8 cellular contexts compared by ENCODE assay signal in genomic region chr16:87344931-87345631, GRCh38. TPM values are rescaled to one million over a fixed set of nuclear protein-coding genes. Genes with fewer than 3 reads are reported as not detected.
A peak's percentile ranks its signal among the peaks of the same experiment; 100 is the strongest.
DNase-seq lines count a peak whose midpoint lies in the region; ATAC-seq and TF ChIP-seq lines count a peak whose summit lies in the region.

No MANE protein-coding gene starts in this region.

- no peaks in the 10 kb centered on the region for H3K9me3 ChIP-seq in BE2C

- H3K36me3 ChIP-seq in BE2C, result peaks cover 20% of the 10 kb centered on the region

- TF ChIP-seq CTCF in lower leg skin (IDR thresholded peaks at IDR 0.05) (no peak), BE2C (IDR thresholded peaks at IDR 0.05; ENCODE audit: low read depth, low read length) (no peak)

- intact Hi-C loops in Right ventricle myocardium superior (cut with DNase I) (no loop called here), lower leg skin (cut with DNase I; ENCODE audit: low total_unique reads) (no loop called here)

- H3K4me3 ChIP-seq in lower leg skin (ENCODE audit: low read depth, poor library complexity, severe bottlenecking) (no peak overlapping the region), BE2C (ENCODE audit: low read depth, low read length) (no peak overlapping the region)

- POLR2A ChIA-PET in HEK293T (lab: Yijun Ruan, JAX), result interaction anchor here (1.1 to 1.3 kb wide), 2 partner anchors 28 to 38 kb away, joined by 3 to 4 read pairs; partner anchors contain the start of genes C16orf95 and FBXO31

- H3K27me3 ChIP-seq in BE2C, result no peaks in the 10 kb centered on the region

- peak; percentile 45 for ATAC-seq in Right ventricle myocardium superior (ENCODE audit: poor library complexity)
- no peak for ATAC-seq in GM18498 (IDR thresholded peaks at IDR 0.05; ENCODE audit: unreplicated experiment)

- 32 to 45% methylated on average over 12 to 17 of the region's 17 CpGs for WGBS in lower leg skin, 2 donors

- CTCF ChIA-PET in HEK293T (lab: Yijun Ruan, JAX), result no interaction called here

- TF ChIP-seq RAD21 in Ishikawa (IDR thresholded peaks at IDR 0.05; ENCODE audit: low read depth), result no peak

- TF ChIP-seq POLR2A in lower leg skin (IDR thresholded peaks at IDR 0.05), result no peak

- no peaks in the 10 kb centered on the region for H3K4me1 ChIP-seq in BE2C

- no peak for TF ChIP-seq EP300 in Ishikawa (IDR thresholded peaks at IDR 0.05; ENCODE audit: borderline replicate concordance)

- DNase-seq in activated T-cell treated with anti-CD3 and anti-CD28 coated beads for 4 hours, result peak; percentile 19
- peak; percentile 60 for DNase-seq in Right ventricle myocardium superior
- DNase-seq in stimulated activated CD8-positive, alpha-beta memory T cell treated with anti-CD3 and anti-CD28 coated beads, Interleukin-15, amount 100 ng/mL, for 1 hour (ENCODE audit: low read depth), result peak; percentile 4
- no peak for DNase-seq in lower leg skin (ENCODE audit: low spot score in 2 of 2)
- DNase-seq in HEK293T (ENCODE audit: extremely low spot score), result no peak
- DNase-seq in BE2C, result no peak

TF ChIP-seq in Ishikawa, 13 proteins besides CTCF, POLR2A, EP300 and RAD21:
- TF ChIP-seq USF1 (IDR thresholded peaks at IDR 0.05) (no peak), MAX (IDR thresholded peaks at IDR 0.05) (peak; percentile 49; the same call in 1 of the 2 replicates), FOXM1 (IDR thresholded peaks at IDR 0.05; ENCODE audit: borderline replicate concordance, low read depth) (no peak)
TF ChIP-seq in Ishikawa: peak in this region for 1.

TF ChIP-seq in HEK293T, 16 proteins besides CTCF, POLR2A, EP300 and RAD21:
- no peak for TF ChIP-seq SP1 (IDR thresholded peaks at IDR 0.05)

RNA-seq across cellular contexts. Expression of gene C16orf95, which starts 27.9 kb away (rescaled TPM):
- total RNA-seq in Right ventricle myocardium superior (2.1 TPM), lower leg skin (1 to 10 TPM; 1.4 to 2.5 (median 1.9) TPM)
- polyA plus RNA-seq in BE2C (2012; ENCODE audit: insufficient read depth, insufficient read length, low read depth), result 3.1 TPM

RNA-seq across cellular contexts. Expression of gene FBXO31, which starts 38.5 kb away (rescaled TPM):
- total RNA-seq in Right ventricle myocardium superior (78.9 TPM), lower leg skin (100 to 1,000 TPM in 2 of 4 donors, 10 to 100 TPM in 2; 64.3 to 127 (median 84.1) TPM)
- 36.7 TPM for polyA plus RNA-seq in BE2C (2012; ENCODE audit: insufficient read depth, insufficient read length, low read depth)

RNA-seq across cellular contexts. Expression of gene MAP1LC3B, which starts 47.1 kb away (rescaled TPM):
- total RNA-seq in Right ventricle myocardium superior, result 118 TPM
- 10 to 100 TPM; 73.8 to 76.4 (median 74.5) TPM for total RNA-seq in lower leg skin
- 64.2 TPM for polyA plus RNA-seq in BE2C (2012; ENCODE audit: insufficient read depth, insufficient read length, low read depth)

Comparison
In these comparisons a context has a peak if more than half of its experiments do, and no peak if none do; other contexts are left out.
1. DNase-seq: peak in activated T-cell treated with anti-CD3 and anti-CD28 coated beads for 4 hours (single experiment), Right ventricle myocardium superior (single experiment) and stimulated activated CD8-positive, alpha-beta memory T cell treated with anti-CD3 and anti-CD28 coated beads, Interleukin-15, amount 100 ng/mL, for 1 hour (single experiment); none in lower leg skin (0 of 2), HEK293T (single experiment) and BE2C (single experiment).